In the genomic region with DNA sequence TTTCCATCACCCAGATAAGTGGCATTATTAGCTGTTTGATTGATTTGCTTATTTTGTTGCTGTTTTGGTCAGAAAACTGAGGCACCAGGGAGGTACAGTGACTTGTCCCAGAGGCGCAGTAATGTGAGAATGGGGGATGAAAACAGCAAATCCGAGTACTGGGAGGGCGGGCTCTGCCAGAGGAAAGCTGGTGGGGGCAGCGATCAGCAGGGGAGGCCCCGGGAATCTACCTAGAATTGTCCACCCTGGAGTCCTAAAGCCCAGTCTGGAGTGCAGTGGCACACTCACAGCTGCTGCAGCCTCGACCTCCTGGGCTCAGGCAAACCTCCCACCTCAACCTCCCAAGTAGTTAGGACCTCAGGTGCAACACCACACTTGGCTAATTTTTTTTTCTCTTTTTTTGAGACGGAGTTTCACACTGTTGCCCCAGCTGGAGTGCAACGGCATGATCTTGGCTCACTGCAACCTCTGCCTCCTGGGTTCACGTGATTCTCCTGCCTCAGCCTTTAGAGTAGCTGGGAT, we compare ENCODE assay signal across 24 cellular contexts.
"Had no signal": no experiment of that assay in that cellular context is flagged by ENCODE, and none has a peak within 500 bp of the region (broad histone marks: within the 10 kb centered on the region; RNA-seq: fewer than 3 reads in every experiment).

No MANE protein-coding gene starts in this region.

- H3K27me3 Mint-ChIP-seq: memory B cell; stimulated activated memory B cell treated with anti-CD40 and anti-IgM and Interleukin-4, amounts not matched to agents 10 μg/mL and 1 μg/mL and 100 μg/mL, for 72 hours; stimulated activated naive CD8-positive, alpha-beta T cell treated with anti-CD3 and anti-CD28 coated beads, Interleukin-15, Interleukin-2, amounts not matched to agents 100 ng/mL and 50 ng/mL, for 24 hours had no signal

- H3K27me3 ChIP-seq: dorsolateral prefrontal cortex, gastrocnemius medialis, heart right ventricle, neutrophil, spleen, tibial artery, upper lobe of left lung, uterus had no signal

- H3K4me3 ChIP-seq: coronary artery, dorsolateral prefrontal cortex, gastrocnemius medialis, heart right ventricle, left ventricle myocardium inferior, lower lobe of right lung, spleen, tibial artery, upper lobe of left lung, uterus had no signal

- H3K4me3 Mint-ChIP-seq: memory B cell; mesothelial cell of epicardium; nephron; stimulated activated memory B cell treated with anti-CD40 and anti-IgM and Interleukin-4, amounts not matched to agents 10 μg/mL and 1 μg/mL and 100 μg/mL, for 72 hours; stimulated activated naive CD8-positive, alpha-beta T cell treated with anti-CD3 and anti-CD28 coated beads, Interleukin-15, Interleukin-2, amounts not matched to agents 100 ng/mL and 50 ng/mL, for 24 hours had no signal

- H3K4me1 ChIP-seq: lower lobe of right lung, uterus had no signal

- ATAC-seq: esophagus mucosa; gastrocnemius medialis; heart right ventricle; lower lobe of right lung; sciatic nerve; stimulated activated memory B cell treated with anti-CD40 and anti-IgM and Interleukin-4, amounts not matched to agents 10 μg/mL and 1 μg/mL and 100 μg/mL, for 72 hours had no signal

- H3K27ac Mint-ChIP-seq: memory B cell; mesothelial cell of epicardium; nephron; stimulated activated memory B cell treated with anti-CD40 and anti-IgM and Interleukin-4, amounts not matched to agents 10 μg/mL and 1 μg/mL and 100 μg/mL, for 72 hours; stimulated activated naive CD8-positive, alpha-beta T cell treated with anti-CD3 and anti-CD28 coated beads, Interleukin-15, Interleukin-2, amounts not matched to agents 100 ng/mL and 50 ng/mL, for 24 hours had no signal

- H3K36me3 Mint-ChIP-seq: memory B cell; mesothelial cell of epicardium; stimulated activated memory B cell treated with anti-CD40 and anti-IgM and Interleukin-4, amounts not matched to agents 10 μg/mL and 1 μg/mL and 100 μg/mL, for 72 hours had no signal

- DNase-seq: dorsolateral prefrontal cortex; effector CD8-positive, alpha-beta T cell; gastrocnemius medialis; heart right ventricle; islet precursor cell; left ventricle myocardium inferior; lower lobe of right lung; posterior cingulate gyrus; spleen; stimulated activated CD4-positive, alpha-beta T cell treated with anti-CD3 and anti-CD28 coated beads, Interleukin-15, amount 100 ng/mL, for 24 hours; stimulated activated CD4-positive, alpha-beta T cell treated with anti-CD3 and anti-CD28 coated beads, Interleukin-1b, Interleukin-23, amount 100 ng/mL, for 48 hours; stimulated activated CD4-positive, alpha-beta T cell treated with anti-CD3 and anti-CD28 coated beads, Interleukin-4, amount 100 ng/mL, for 24 hours; tibial artery; upper lobe of left lung; uterus had no signal

- H3K36me3 ChIP-seq: gastrocnemius medialis, heart right ventricle, left ventricle myocardium inferior, lower lobe of right lung, neutrophil, spleen, tibial artery, upper lobe of left lung, uterus had no signal

- H3K9me3 Mint-ChIP-seq: memory B cell; mesothelial cell of epicardium; nephron; stimulated activated memory B cell treated with anti-CD40 and anti-IgM and Interleukin-4, amounts not matched to agents 10 μg/mL and 1 μg/mL and 100 μg/mL, for 72 hours; stimulated activated naive CD8-positive, alpha-beta T cell treated with anti-CD3 and anti-CD28 coated beads, Interleukin-15, Interleukin-2, amounts not matched to agents 100 ng/mL and 50 ng/mL, for 24 hours had no signal

- H3K27ac ChIP-seq: coronary artery, dorsolateral prefrontal cortex, gastrocnemius medialis, heart right ventricle, left ventricle myocardium inferior, lower lobe of right lung, neutrophil, spleen, tibial artery, upper lobe of left lung, uterus had no signal

- H3K9me3 ChIP-seq: gastrocnemius medialis, heart right ventricle, left ventricle myocardium inferior, lower lobe of right lung, neutrophil, spleen, tibial artery, upper lobe of left lung, uterus had no signal
